In the genomic region with DNA sequence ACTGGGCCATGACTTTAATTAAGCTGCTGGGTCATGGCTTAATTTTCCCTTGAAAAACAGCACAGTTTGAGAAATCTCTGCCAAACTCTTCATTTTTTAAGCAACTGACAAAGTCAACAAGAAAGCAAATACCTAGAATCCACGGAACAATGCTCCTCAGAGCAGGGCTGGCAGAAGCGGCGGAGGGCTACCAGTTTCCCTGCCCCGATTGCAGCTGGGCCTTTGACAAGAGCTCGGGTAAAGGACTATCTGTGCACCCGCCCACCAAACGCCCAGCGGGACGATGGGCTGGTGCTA, we compare ENCODE assay signal across 9 cellular contexts. TPM values are rescaled to one million over a fixed set of nuclear protein-coding genes. Genes with fewer than 3 reads are reported as not detected.
DNase-seq lines count a peak whose midpoint lies in the region; TF ChIP-seq lines count a peak whose summit lies in the region.
"Had no signal": no experiment of that assay in that cellular context is flagged by ENCODE, and none has a peak within 500 bp of the region (broad histone marks: within the 10 kb centered on the region; RNA-seq: fewer than 3 reads in every experiment).

No MANE protein-coding gene starts in this region.

- peaks cover 22% of the 10 kb centered on the region for H3K4me1 Mint-ChIP-seq in glutamatergic neuron (ENCODE audit: low read depth, unreplicated experiment)

- H3K4me3 Mint-ChIP-seq in glutamatergic neuron (ENCODE audit: unreplicated experiment), result peak overlapping the region; percentile 96

- no peaks in the 10 kb centered on the region for H3K9me3 ChIP-seq in sigmoid colon

- DNase-seq in NCI-H2227 (lab: John Stamatoyannopoulos, UW; ENCODE audit: unreplicated experiment) (peak; percentile 60), NCI-H2227 treated with DMSO at 0.1 percent for 48 hours (lab: John Stamatoyannopoulos, UW) (no peak), glutamatergic neuron (peak; percentile 66), sigmoid colon (no peak), erythroblast (lab: John Stamatoyannopoulos, UW) (no peak), foreskin melanocyte (no peak)
- DNase-seq in activated CD8-positive, alpha-beta memory T cell treated with anti-CD3 and anti-CD28 coated beads for 24 hours, result no peak
- DNase-seq: DND-41 had no signal

- peak overlapping the region; percentile 88 to 98 (median 96) for H3K27ac ChIP-seq in sigmoid colon

- H3K36me3 Mint-ChIP-seq in glutamatergic neuron (ENCODE audit: unreplicated experiment), result no peaks in the 10 kb centered on the region

- H3K9me3 Mint-ChIP-seq in glutamatergic neuron (ENCODE audit: unreplicated experiment), result peaks cover 12% of the 10 kb centered on the region

- H3K4me1 ChIP-seq in sigmoid colon, result peaks cover 0 to 54% (median 47%) of the 10 kb centered on the region in 4 donors

- no peak for TF ChIP-seq EP300 in sigmoid colon (IDR thresholded peaks at IDR 0.05)

- 0 to 2% methylated on average over 9 of the region's 9 CpGs for WGBS in sigmoid colon, 2 donors

- H3K27ac Mint-ChIP-seq in glutamatergic neuron (ENCODE audit: unreplicated experiment), result peak overlapping the region; percentile 78

- TF ChIP-seq POLR2A in sigmoid colon (IDR thresholded peaks at IDR 0.05), result no peak
- TF ChIP-seq POLR2A in erythroblast (IDR thresholded peaks at IDR 0.05; ENCODE audit: low read length), result no peak

- no peaks in the 10 kb centered on the region for H3K27me3 ChIP-seq in sigmoid colon

- H3K36me3 ChIP-seq in sigmoid colon, result no peaks in the 10 kb centered on the region

- TF ChIP-seq CTCF in WI38 (IDR thresholded peaks at IDR 0.05; ENCODE audit: low read depth, low read length) (no peak; the same call in 1 of the 2 replicates), glutamatergic neuron (IDR thresholded peaks at IDR 0.05; ENCODE audit: partially characterized antibody, unreplicated experiment) (no peak), sigmoid colon (IDR thresholded peaks at IDR 0.05) (no peak)

- peaks cover 6% of the 10 kb centered on the region for H3K27me3 Mint-ChIP-seq in glutamatergic neuron (ENCODE audit: unreplicated experiment)

- peak overlapping the region; percentile 76 for H3K4me3 ChIP-seq in WI38 (ENCODE audit: low read depth, low read length)
- peak overlapping the region; percentile 73 to 96 (median 80) for H3K4me3 ChIP-seq in sigmoid colon

- intact Hi-C loops in sigmoid colon (cut with DNase I), result loop anchor here (2.0 kb wide), 2 partner anchors 42 to 68 kb away; no protein-coding TSS in a partner anchor

RNA-seq across cellular contexts. Expression of a gene that starts 1.2 kb away (rescaled TPM):
- total RNA-seq in glutamatergic neuron (ENCODE audit: unreplicated experiment), result 31.7 TPM
- total RNA-seq in sigmoid colon, result 10 to 100 TPM; 27.1 to 33.2 (median 27.3) TPM
- 10 to 100 TPM; 12.3 to 37.4 (median 12.6) TPM for polyA plus RNA-seq in sigmoid colon

Comparison
In these comparisons a context has a peak if more than half of its experiments do, and no peak if none do; other contexts are left out.
1. DNase-seq: peak in NCI-H2227 (single experiment) and glutamatergic neuron (single experiment); none in NCI-H2227 treated with DMSO at 0.1 percent for 48 hours (single experiment), sigmoid colon (single experiment), erythroblast (0 of 2), foreskin melanocyte (single experiment) and activated CD8-positive, alpha-beta memory T cell treated with anti-CD3 and anti-CD28 coated beads for 24 hours (single experiment).